4 cellular contexts compared by ENCODE assay signal in genomic region chr1:48311829-48312228, GRCh38.
DNase-seq lines count a peak whose midpoint lies in the region; ATAC-seq and TF ChIP-seq lines count a peak whose summit lies in the region.
"Not testable (repeated sequence)": the region's sequence is repeated elsewhere in the genome, so short reads cannot be mapped to it uniquely, and the experiment has no call there.

No MANE protein-coding gene starts in this region.

- ATAC-seq in Right ventricle myocardium superior (ENCODE audit: poor library complexity) = not testable (repeated sequence)

- H3K36me3 ChIP-seq in endodermal cell (ENCODE audit: control insufficient read depth, insufficient read depth, low read length); spleen: not testable (repeated sequence)

- H3K27me3 Mint-ChIP-seq in chondrocyte (ENCODE audit: low read depth); endodermal cell (ENCODE audit: insufficient read depth): not testable (repeated sequence)

- TF ChIP-seq POLR2A in spleen (IDR thresholded peaks at IDR 0.05) = not testable (repeated sequence)

- H3K4me1 ChIP-seq in endodermal cell (ENCODE audit: control insufficient read depth, insufficient read depth, low read length); spleen: not testable (repeated sequence)

- not testable (repeated sequence) for H3K27me3 ChIP-seq in endodermal cell (ENCODE audit: control insufficient read depth, insufficient read depth, low read length, poor library complexity, severe bottlenecking); spleen (replicated peaks in 1 of 7)

- DNase-seq in chondrocyte (ENCODE audit: low spot score) (peak; percentile 59), Right ventricle myocardium superior (peak; percentile 27), spleen (peak; percentile 42)
- DNase-seq in endodermal cell = not testable (repeated sequence)

- H3K9me3 ChIP-seq in endodermal cell (ENCODE audit: control insufficient read depth, low read length) (peaks cover 16% of the 10 kb centered on the region), spleen (peaks cover 0 to 49% (median 27%) of the 10 kb centered on the region in 8 donors)

- H3K27ac ChIP-seq in endodermal cell (ENCODE audit: low read depth, low read length); spleen: not testable (repeated sequence)

- H3K36me3 Mint-ChIP-seq in chondrocyte (ENCODE audit: low read depth) = not testable (repeated sequence)
- H3K36me3 Mint-ChIP-seq in endodermal cell (ENCODE audit: low read depth) = peaks cover 59% of the 10 kb centered on the region

- not testable (repeated sequence) for H3K9ac ChIP-seq in endodermal cell (ENCODE audit: extremely low read depth, low read length, poor library complexity, severe bottlenecking)

- H3K4me1 Mint-ChIP-seq in chondrocyte (ENCODE audit: low read depth); endodermal cell: not testable (repeated sequence)

- peak overlapping the region; percentile 29 for H3K4me3 ChIP-seq in endodermal cell (ENCODE audit: low read length)
- not testable (repeated sequence) for H3K4me3 ChIP-seq in spleen

- peaks cover 23% of the 10 kb centered on the region for H3K9me3 Mint-ChIP-seq in chondrocyte (ENCODE audit: low read depth)
- H3K9me3 Mint-ChIP-seq in endodermal cell = peaks cover 57% of the 10 kb centered on the region

- H3K27ac Mint-ChIP-seq in chondrocyte (ENCODE audit: unreplicated experiment); endodermal cell: not testable (repeated sequence)

- TF ChIP-seq CTCF in chondrocyte (IDR thresholded peaks at IDR 0.05); endodermal cell (conservative IDR thresholded peaks at IDR 0.05); spleen (IDR thresholded peaks at IDR 0.05 in 8 of 11, conservative IDR thresholded peaks at IDR 0.05 in 3 of 11): not testable (repeated sequence)

- intact Hi-C loops in Right ventricle myocardium superior (cut with DNase I); spleen (cut with DNase I; ENCODE audit: low total_unique reads): not testable (repeated sequence)

- not testable (repeated sequence) for H3K4me3 Mint-ChIP-seq in chondrocyte (ENCODE audit: unreplicated experiment); endodermal cell

- WGBS in endodermal cell (ENCODE audit: insufficient coverage in 1 of 2, insufficient read length in 1 of 2), 2 experiments = 94 to 95% methylated on average over 7 to 11 of the region's 11 CpGs
- 86 to 96% (median 92%) methylated on average over 11 of the region's 11 CpGs for WGBS in spleen, 5 donors
